In genomic region chr3:65945953-65946352, GRCh38 we compare ENCODE assay signal across 18 cellular contexts.
DNase-seq lines count a peak whose midpoint lies in the region; ATAC-seq and TF ChIP-seq lines count a peak whose summit lies in the region.
"Had no signal": no experiment of that assay in that cellular context is flagged by ENCODE, and none has a peak within 500 bp of the region (broad histone marks: within the 10 kb centered on the region; RNA-seq: fewer than 3 reads in every experiment).

No MANE protein-coding gene starts in this region.

- H4K20me1 ChIP-seq in OCI-LY3 (ENCODE audit: insufficient read depth, low read length): no peaks in the 10 kb centered on the region

- H3K9me3 Mint-ChIP-seq in endodermal cell (no peaks in the 10 kb centered on the region), osteocyte (ENCODE audit: unreplicated experiment) (no peaks in the 10 kb centered on the region), type B pancreatic cell (no peaks in the 10 kb centered on the region)
- H3K9me3 Mint-ChIP-seq: activated naive CD4-positive, alpha-beta T cell treated with anti-CD3 and anti-CD28 coated beads for 36 hours; activated T-cell treated with anti-CD3 and anti-CD28 coated beads, Interleukin-2, amount 50 U/mL, for 4 hours had no signal

- 85 to 87% methylated on average over 6 of the region's 6 CpGs for WGBS in endodermal cell (ENCODE audit: insufficient coverage in 1 of 2, insufficient read length in 1 of 2), 2 experiments

- H3K4me3 ChIP-seq in OCI-LY3 (ENCODE audit: low read length): no peak overlapping the region
- no peak overlapping the region for H3K4me3 ChIP-seq in endodermal cell (ENCODE audit: low read length)
- no peak overlapping the region for H3K4me3 ChIP-seq in tibial artery
- H3K4me3 ChIP-seq: testis had no signal

- peak overlapping the region; percentile 36 for H3K4me2 ChIP-seq in OCI-LY3 (ENCODE audit: low read length)

- DNase-seq in endodermal cell (peak; percentile 43), osteocyte (ENCODE audit: extremely low spot score, unreplicated experiment) (peak; percentile 21), tibial artery (no peak), type B pancreatic cell (ENCODE audit: extremely low spot score, unreplicated experiment) (no peak)
- DNase-seq: activated CD8-positive, alpha-beta memory T cell treated with anti-CD3 and anti-CD28 coated beads for 24 hours; activated naive CD4-positive, alpha-beta T cell treated with anti-CD3 and anti-CD28 coated beads for 36 hours; activated T-cell treated with anti-CD3 and anti-CD28 coated beads, Interleukin-2, amount 50 U/mL, for 4 hours; Caco-2; effector memory CD4-positive, alpha-beta T cell; glutamatergic neuron; NCI-H1436; NCI-H2171 treated with DMSO at 0.1 percent for 48 hours; retina; testis had no signal

- H3K9me3 ChIP-seq in OCI-LY3 (ENCODE audit: insufficient read depth, low read length) (no peaks in the 10 kb centered on the region), endodermal cell (ENCODE audit: control insufficient read depth, low read length) (no peaks in the 10 kb centered on the region), tibial artery (no peaks in the 10 kb centered on the region)
- H3K9me3 ChIP-seq: Caco-2, neutrophil, testis had no signal

- H3K27ac Mint-ChIP-seq in endodermal cell (no peak overlapping the region), osteocyte (ENCODE audit: unreplicated experiment) (no peak overlapping the region), type B pancreatic cell (no peak overlapping the region)
- H3K27ac Mint-ChIP-seq: activated naive CD4-positive, alpha-beta T cell treated with anti-CD3 and anti-CD28 coated beads for 36 hours had no signal

- no peak for ATAC-seq in GM18517 (IDR thresholded peaks at IDR 0.05; ENCODE audit: unreplicated experiment)
- ATAC-seq in HG03457 (IDR thresholded peaks at IDR 0.05; ENCODE audit: unreplicated experiment): no peak
- ATAC-seq: activated T-cell treated with anti-CD3 and anti-CD28 coated beads, Interleukin-2, amount 50 U/mL, for 4 hours had no signal

- peaks cover 25% of the 10 kb centered on the region for H3K4me1 Mint-ChIP-seq in endodermal cell
- H3K4me1 Mint-ChIP-seq in osteocyte (ENCODE audit: unreplicated experiment): peaks cover 19% of the 10 kb centered on the region
- H3K4me1 Mint-ChIP-seq in type B pancreatic cell (ENCODE audit: unreplicated experiment): peaks cover 27% of the 10 kb centered on the region

- H3K4me3 Mint-ChIP-seq in endodermal cell (no peak overlapping the region), osteocyte (ENCODE audit: unreplicated experiment) (no peak overlapping the region), type B pancreatic cell (no peak overlapping the region)
- H3K4me3 Mint-ChIP-seq: activated naive CD4-positive, alpha-beta T cell treated with anti-CD3 and anti-CD28 coated beads for 36 hours; activated T-cell treated with anti-CD3 and anti-CD28 coated beads, Interleukin-2, amount 50 U/mL, for 4 hours had no signal

- H3K36me3 Mint-ChIP-seq in endodermal cell (ENCODE audit: low read depth) (no peaks in the 10 kb centered on the region), osteocyte (ENCODE audit: unreplicated experiment) (no peaks in the 10 kb centered on the region), type B pancreatic cell (peaks cover 4% of the 10 kb centered on the region)

- no peak overlapping the region for H2AFZ ChIP-seq in OCI-LY3 (ENCODE audit: low read depth, low read length)

- H3K9ac ChIP-seq in OCI-LY3 (ENCODE audit: low read length) (no peak overlapping the region), endodermal cell (ENCODE audit: extremely low read depth, low read length, poor library complexity, severe bottlenecking) (no peak overlapping the region)

- TF ChIP-seq CTCF in OCI-LY3 (IDR thresholded peaks at IDR 0.05; ENCODE audit: low read depth, low read length) (no peak), endodermal cell (conservative IDR thresholded peaks at IDR 0.05) (no peak), osteocyte (IDR thresholded peaks at IDR 0.05) (no peak), tibial artery (IDR thresholded peaks at IDR 0.05) (no peak), type B pancreatic cell (conservative IDR thresholded peaks at IDR 0.05) (no peak)

- no peak overlapping the region for H3K27ac ChIP-seq in OCI-LY3 (ENCODE audit: low read length)
- H3K27ac ChIP-seq in endodermal cell (ENCODE audit: low read depth, low read length): no peak overlapping the region
- H3K27ac ChIP-seq in tibial artery: peak overlapping the region; percentile 41 to 64
- H3K27ac ChIP-seq: neutrophil, testis had no signal

- H3K79me2 ChIP-seq in OCI-LY3 (ENCODE audit: low read length): no peaks in the 10 kb centered on the region

- H3K36me3 ChIP-seq in OCI-LY3 (replicated peaks; ENCODE audit: low read depth, low read length) (no peaks in the 10 kb centered on the region), endodermal cell (ENCODE audit: control insufficient read depth, insufficient read depth, low read length) (no peaks in the 10 kb centered on the region), tibial artery (no peaks in the 10 kb centered on the region)
- H3K36me3 ChIP-seq: neutrophil had no signal

- peaks cover 19% of the 10 kb centered on the region for H3K4me1 ChIP-seq in OCI-LY3 (ENCODE audit: low read length)
- peaks cover 4% of the 10 kb centered on the region for H3K4me1 ChIP-seq in endodermal cell (ENCODE audit: control insufficient read depth, insufficient read depth, low read length)
- H3K4me1 ChIP-seq in tibial artery: peaks cover 0 to 54% (median 17%) of the 10 kb centered on the region in 4 donors

- intact Hi-C loops in tibial artery (cut with DNase I; ENCODE audit: low total_unique reads): no loop called here

- H3K27me3 ChIP-seq in OCI-LY3 (ENCODE audit: low read depth, low read length) (no peaks in the 10 kb centered on the region), endodermal cell (ENCODE audit: control insufficient read depth, insufficient read depth, low read length, poor library complexity, severe bottlenecking) (no peaks in the 10 kb centered on the region), tibial artery (no peaks in the 10 kb centered on the region)
- H3K27me3 ChIP-seq: neutrophil, testis had no signal

- no peaks in the 10 kb centered on the region for H3K27me3 Mint-ChIP-seq in endodermal cell (ENCODE audit: insufficient read depth)
- H3K27me3 Mint-ChIP-seq in osteocyte (ENCODE audit: unreplicated experiment): no peaks in the 10 kb centered on the region
- no peaks in the 10 kb centered on the region for H3K27me3 Mint-ChIP-seq in type B pancreatic cell

Comparison
In these comparisons a context has a peak if more than half of its experiments do, and no peak if none do; other contexts are left out.
1. H3K27ac ChIP-seq: peak in tibial artery (2 of 2); none in OCI-LY3 (single experiment) and endodermal cell (single experiment).
2. DNase-seq: peak in endodermal cell (single experiment) and osteocyte (single experiment); none in tibial artery (0 of 2) and type B pancreatic cell (single experiment).